In the genomic region with DNA sequence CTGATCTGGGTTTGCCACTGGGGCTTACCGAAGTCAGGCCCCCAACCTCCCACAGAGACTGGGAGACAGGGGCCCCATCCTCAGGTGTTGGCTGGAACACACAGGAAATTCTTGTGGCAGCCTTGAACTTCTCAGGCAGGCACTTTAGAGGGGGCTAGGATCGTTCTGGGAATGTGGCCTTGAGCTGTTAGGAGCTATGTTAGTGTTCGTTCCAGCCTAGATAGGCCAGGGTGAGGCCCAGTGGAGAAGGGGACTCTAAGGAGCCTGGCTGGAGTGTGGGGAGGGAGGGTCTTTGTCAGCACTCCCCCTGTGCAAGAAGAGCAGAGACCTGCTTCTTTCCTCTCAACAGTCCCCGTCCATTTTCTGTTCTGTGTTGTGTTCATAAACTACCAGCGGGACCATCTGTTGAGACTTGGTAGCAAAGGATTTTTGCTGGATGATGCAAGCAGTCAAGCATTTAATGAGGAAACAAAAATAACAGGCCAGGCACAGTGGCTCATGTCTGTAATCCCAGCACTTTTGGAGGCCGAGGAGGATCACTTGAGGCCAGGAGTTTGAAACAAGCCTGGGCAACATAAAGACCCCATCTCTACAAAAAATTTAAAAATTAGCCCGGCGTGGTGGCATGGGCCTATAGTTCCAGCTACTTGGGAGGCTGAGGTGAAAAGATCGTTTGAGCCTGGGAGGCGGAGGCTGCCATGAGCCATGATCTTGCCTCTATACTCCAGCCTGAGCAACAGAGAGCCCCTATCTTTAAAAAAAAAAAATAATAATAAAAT, we compare ENCODE assay signal across 1 cellular context.
TF ChIP-seq lines count a peak whose summit lies in the region.

No MANE protein-coding gene starts in this region.

TF ChIP-seq in HEK293, 187 proteins besides CTCF, POLR2A, EP300 and RAD21 (continued from another document and continues in another):
- TF ChIP-seq, protein P1, sequence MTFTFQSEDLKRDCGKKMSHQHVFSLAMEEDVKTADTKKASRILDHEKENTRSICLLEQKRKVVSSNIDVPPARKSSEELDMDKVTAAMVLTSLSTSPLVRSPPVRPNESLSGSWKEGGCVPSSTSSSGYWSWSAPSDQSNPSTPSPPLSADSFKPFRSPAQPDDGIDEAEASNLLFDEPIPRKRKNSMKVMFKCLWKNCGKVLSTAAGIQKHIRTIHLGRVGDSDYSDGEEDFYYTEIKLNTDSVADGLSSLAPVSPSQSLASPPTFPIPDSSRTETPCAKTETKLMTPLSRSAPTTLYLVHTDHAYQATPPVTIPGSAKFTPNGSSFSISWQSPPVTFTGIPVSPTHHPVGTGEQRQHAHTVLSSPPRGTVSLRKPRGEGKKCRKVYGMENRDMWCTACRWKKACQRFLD (tag by site-specific recombination; IDR thresholded peaks at IDR 0.05), result no peak
- TF ChIP-seq ZBTB20 (tag by site-specific recombination; IDR thresholded peaks at IDR 0.05), result peak; percentile 58
- TF ChIP-seq, protein P2, sequence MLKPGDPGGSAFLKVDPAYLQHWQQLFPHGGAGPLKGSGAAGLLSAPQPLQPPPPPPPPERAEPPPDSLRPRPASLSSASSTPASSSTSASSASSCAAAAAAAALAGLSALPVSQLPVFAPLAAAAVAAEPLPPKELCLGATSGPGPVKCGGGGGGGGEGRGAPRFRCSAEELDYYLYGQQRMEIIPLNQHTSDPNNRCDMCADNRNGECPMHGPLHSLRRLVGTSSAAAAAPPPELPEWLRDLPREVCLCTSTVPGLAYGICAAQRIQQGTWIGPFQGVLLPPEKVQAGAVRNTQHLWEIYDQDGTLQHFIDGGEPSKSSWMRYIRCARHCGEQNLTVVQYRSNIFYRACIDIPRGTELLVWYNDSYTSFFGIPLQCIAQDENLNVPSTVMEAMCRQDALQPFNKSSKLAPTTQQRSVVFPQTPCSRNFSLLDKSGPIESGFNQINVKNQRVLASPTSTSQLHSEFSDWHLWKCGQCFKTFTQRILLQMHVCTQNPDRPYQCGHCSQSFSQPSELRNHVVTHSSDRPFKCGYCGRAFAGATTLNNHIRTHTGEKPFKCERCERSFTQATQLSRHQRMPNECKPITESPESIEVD (tag by site-specific recombination; IDR thresholded peaks at IDR 0.05), result peak; percentile 16; the same call in 1 of the 2 replicates
- TF ChIP-seq ZBTB48 (tag by site-specific recombination; IDR thresholded peaks at IDR 0.05), result no peak; the same call in 1 of the 2 replicates
- TF ChIP-seq ZNF521 (tag by site-specific recombination; IDR thresholded peaks at IDR 0.05), result no peak
- TF ChIP-seq SP3 (tag by site-specific recombination; IDR thresholded peaks at IDR 0.05), result no peak
- no peak for TF ChIP-seq ZNF223 (tag by site-specific recombination; IDR thresholded peaks at IDR 0.05)
- TF ChIP-seq, protein P3, sequence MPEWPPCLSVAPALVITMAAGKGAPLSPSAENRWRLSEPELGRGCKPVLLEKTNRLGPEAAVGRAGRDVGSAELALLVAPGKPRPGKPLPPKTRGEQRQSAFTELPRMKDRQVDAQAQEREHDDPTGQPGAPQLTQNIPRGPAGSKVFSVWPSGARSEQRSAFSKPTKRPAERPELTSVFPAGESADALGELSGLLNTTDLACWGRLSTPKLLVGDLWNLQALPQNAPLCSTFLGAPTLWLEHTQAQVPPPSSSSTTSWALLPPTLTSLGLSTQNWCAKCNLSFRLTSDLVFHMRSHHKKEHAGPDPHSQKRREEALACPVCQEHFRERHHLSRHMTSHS (tag by site-specific recombination; IDR thresholded peaks at IDR 0.05), result no peak
- TF ChIP-seq, protein P4, sequence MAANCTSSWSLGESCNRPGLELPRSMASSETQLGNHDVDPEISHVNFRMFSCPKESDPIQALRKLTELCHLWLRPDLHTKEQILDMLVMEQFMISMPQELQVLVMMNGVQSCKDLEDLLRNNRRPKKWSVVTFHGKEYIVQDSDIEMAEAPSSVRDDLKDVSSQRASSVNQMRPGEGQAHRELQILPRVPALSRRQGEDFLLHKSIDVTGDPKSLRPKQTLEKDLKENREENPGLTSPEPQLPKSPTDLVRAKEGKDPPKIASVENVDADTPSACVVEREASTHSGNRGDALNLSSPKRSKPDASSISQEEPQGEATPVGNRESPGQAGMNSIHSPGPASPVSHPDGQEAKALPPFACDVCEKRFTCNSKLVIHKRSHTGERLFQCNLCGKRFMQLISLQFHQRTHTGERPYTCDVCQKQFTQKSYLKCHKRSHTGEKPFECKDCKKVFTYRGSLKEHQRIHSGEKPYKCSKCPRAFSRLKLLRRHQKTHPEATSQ (tag by site-specific recombination; IDR thresholded peaks at IDR 0.05), result no peak
- peak; percentile 68; the same call in 1 of the 2 replicates for TF ChIP-seq ZEB2 (tag by site-specific recombination; IDR thresholded peaks at IDR 0.05)
- peak; percentile 75 for TF ChIP-seq ZNF2 (tag by site-specific recombination; IDR thresholded peaks at IDR 0.05)
- no peak for TF ChIP-seq GFI1B (tag by site-specific recombination; IDR thresholded peaks at IDR 0.05)
- TF ChIP-seq, protein P5, sequence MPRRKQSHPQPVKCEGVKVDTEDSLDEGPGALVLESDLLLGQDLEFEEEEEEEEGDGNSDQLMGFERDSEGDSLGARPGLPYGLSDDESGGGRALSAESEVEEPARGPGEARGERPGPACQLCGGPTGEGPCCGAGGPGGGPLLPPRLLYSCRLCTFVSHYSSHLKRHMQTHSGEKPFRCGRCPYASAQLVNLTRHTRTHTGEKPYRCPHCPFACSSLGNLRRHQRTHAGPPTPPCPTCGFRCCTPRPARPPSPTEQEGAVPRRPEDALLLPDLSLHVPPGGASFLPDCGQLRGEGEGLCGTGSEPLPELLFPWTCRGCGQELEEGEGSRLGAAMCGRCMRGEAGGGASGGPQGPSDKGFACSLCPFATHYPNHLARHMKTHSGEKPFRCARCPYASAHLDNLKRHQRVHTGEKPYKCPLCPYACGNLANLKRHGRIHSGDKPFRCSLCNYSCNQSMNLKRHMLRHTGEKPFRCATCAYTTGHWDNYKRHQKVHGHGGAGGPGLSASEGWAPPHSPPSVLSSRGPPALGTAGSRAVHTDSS (tag by site-specific recombination; IDR thresholded peaks at IDR 0.05), result no peak
- TF ChIP-seq ZNF24 (tag by site-specific recombination; IDR thresholded peaks at IDR 0.05), result peak; percentile 64; the same call in 1 of the 2 replicates
- no peak for TF ChIP-seq ZNF214 (tag by site-specific recombination; IDR thresholded peaks at IDR 0.05; ENCODE audit: borderline replicate concordance)
- TF ChIP-seq, protein P6, sequence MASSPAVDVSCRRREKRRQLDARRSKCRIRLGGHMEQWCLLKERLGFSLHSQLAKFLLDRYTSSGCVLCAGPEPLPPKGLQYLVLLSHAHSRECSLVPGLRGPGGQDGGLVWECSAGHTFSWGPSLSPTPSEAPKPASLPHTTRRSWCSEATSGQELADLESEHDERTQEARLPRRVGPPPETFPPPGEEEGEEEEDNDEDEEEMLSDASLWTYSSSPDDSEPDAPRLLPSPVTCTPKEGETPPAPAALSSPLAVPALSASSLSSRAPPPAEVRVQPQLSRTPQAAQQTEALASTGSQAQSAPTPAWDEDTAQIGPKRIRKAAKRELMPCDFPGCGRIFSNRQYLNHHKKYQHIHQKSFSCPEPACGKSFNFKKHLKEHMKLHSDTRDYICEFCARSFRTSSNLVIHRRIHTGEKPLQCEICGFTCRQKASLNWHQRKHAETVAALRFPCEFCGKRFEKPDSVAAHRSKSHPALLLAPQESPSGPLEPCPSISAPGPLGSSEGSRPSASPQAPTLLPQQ (tag by site-specific recombination; IDR thresholded peaks at IDR 0.05), result peak; percentile 80
- TF ChIP-seq ZNF302 (tag by site-specific recombination; IDR thresholded peaks at IDR 0.05; ENCODE audit: low read depth), result no peak
- 0 out of 2 replicates have a peak, but pooled peaks have one; percentile 12 for TF ChIP-seq ZNF394 (tag by site-specific recombination; IDR thresholded peaks at IDR 0.05; ENCODE audit: borderline replicate concordance)
- peak; percentile 29; the same call in 1 of the 2 replicates for TF ChIP-seq ZSCAN23 (tag by site-specific recombination; IDR thresholded peaks at IDR 0.05)
- TF ChIP-seq ZNF350 (tag by site-specific recombination; IDR thresholded peaks at IDR 0.05), result no peak
- TF ChIP-seq IKZF3 (tag by site-specific recombination; IDR thresholded peaks at IDR 0.05), result no peak
- TF ChIP-seq, protein P7, sequence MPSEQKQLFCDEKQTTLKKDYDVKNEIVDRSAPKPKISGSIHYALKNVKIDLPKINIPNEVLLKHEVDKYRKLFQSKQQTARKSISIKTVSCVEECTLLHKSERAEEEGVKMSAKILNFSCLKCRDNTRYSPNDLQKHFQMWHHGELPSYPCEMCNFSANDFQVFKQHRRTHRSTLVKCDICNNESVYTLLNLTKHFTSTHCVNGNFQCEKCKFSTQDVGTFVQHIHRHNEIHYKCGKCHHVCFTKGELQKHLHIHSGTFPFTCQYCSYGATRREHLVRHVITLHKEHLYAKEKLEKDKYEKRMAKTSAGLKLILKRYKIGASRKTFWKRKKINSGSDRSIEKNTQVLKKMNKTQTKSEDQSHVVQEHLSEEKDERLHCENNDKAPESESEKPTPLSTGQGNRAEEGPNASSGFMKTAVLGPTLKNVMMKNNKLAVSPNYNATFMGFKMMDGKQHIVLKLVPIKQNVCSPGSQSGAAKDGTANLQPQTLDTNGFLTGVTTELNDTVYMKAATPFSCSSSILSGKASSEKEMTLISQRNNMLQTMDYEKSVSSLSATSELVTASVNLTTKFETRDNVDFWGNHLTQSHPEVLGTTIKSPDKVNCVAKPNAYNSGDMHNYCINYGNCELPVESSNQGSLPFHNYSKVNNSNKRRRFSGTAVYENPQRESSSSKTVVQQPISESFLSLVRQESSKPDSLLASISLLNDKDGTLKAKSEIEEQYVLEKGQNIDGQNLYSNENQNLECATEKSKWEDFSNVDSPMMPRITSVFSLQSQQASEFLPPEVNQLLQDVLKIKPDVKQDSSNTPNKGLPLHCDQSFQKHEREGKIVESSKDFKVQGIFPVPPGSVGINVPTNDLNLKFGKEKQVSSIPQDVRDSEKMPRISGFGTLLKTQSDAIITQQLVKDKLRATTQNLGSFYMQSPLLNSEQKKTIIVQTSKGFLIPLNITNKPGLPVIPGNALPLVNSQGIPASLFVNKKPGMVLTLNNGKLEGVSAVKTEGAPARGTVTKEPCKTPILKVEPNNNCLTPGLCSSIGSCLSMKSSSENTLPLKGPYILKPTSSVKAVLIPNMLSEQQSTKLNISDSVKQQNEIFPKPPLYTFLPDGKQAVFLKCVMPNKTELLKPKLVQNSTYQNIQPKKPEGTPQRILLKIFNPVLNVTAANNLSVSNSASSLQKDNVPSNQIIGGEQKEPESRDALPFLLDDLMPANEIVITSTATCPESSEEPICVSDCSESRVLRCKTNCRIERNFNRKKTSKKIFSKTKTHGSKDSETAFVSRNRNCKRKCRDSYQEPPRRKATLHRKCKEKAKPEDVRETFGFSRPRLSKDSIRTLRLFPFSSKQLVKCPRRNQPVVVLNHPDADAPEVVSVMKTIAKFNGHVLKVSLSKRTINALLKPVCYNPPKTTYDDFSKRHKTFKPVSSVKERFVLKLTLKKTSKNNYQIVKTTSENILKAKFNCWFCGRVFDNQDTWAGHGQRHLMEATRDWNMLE (tag by site-specific recombination; conservative IDR thresholded peaks at IDR 0.05; ENCODE audit: low read depth), result 0 out of 2 replicates have a peak, but pooled peaks have one; percentile 14
- TF ChIP-seq, protein P8, sequence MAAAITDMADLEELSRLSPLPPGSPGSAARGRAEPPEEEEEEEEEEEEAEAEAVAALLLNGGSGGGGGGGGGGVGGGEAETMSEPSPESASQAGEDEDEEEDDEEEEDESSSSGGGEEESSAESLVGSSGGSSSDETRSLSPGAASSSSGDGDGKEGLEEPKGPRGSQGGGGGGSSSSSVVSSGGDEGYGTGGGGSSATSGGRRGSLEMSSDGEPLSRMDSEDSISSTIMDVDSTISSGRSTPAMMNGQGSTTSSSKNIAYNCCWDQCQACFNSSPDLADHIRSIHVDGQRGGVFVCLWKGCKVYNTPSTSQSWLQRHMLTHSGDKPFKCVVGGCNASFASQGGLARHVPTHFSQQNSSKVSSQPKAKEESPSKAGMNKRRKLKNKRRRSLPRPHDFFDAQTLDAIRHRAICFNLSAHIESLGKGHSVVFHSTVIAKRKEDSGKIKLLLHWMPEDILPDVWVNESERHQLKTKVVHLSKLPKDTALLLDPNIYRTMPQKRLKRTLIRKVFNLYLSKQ (tag by site-specific recombination; IDR thresholded peaks at IDR 0.05; ENCODE audit: borderline replicate concordance), result no peak
- no peak for TF ChIP-seq ZNF169 (tag by site-specific recombination; IDR thresholded peaks at IDR 0.05)
- TF ChIP-seq ZNF629 (tag by site-specific recombination; IDR thresholded peaks at IDR 0.05), result peak; percentile 68
- TF ChIP-seq ZNF335 (tag by site-specific recombination; conservative IDR thresholded peaks at IDR 0.05), result peak; percentile 71
- TF ChIP-seq ZNF433 (tag by site-specific recombination; IDR thresholded peaks at IDR 0.05; ENCODE audit: low read depth), result no peak
- TF ChIP-seq ZFHX2 (tag by site-specific recombination; conservative IDR thresholded peaks at IDR 0.05), result no peak
- TF ChIP-seq ZSCAN30 (tag by site-specific recombination; IDR thresholded peaks at IDR 0.05), result peak; percentile 73
- TF ChIP-seq OSR2 (tag by site-specific recombination; IDR thresholded peaks at IDR 0.05), result peak; percentile 87
- TF ChIP-seq ZNF561 (tag by site-specific recombination; IDR thresholded peaks at IDR 0.05; ENCODE audit: borderline replicate concordance), result no peak
- no peak for TF ChIP-seq HOXD13 (CRISPR knock-in tag; IDR thresholded peaks at IDR 0.05; ENCODE audit: borderline replicate concordance)
- peak; percentile 49 for TF ChIP-seq ZNF341 (tag by site-specific recombination; IDR thresholded peaks at IDR 0.05; ENCODE audit: low read depth)
- no peak for TF ChIP-seq ZNF514 (tag by site-specific recombination; IDR thresholded peaks at IDR 0.05)
- TF ChIP-seq, protein P9, sequence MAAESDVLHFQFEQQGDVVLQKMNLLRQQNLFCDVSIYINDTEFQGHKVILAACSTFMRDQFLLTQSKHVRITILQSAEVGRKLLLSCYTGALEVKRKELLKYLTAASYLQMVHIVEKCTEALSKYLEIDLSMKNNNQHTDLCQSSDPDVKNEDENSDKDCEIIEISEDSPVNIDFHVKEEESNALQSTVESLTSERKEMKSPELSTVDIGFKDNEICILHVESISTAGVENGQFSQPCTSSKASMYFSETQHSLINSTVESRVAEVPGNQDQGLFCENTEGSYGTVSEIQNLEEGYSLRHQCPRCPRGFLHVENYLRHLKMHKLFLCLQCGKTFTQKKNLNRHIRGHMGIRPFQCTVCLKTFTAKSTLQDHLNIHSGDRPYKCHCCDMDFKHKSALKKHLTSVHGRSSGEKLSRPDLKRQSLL (tag by site-specific recombination; IDR thresholded peaks at IDR 0.05), result no peak
- no peak for TF ChIP-seq ZNF211 (tag by site-specific recombination; IDR thresholded peaks at IDR 0.05; ENCODE audit: low read depth)
- peak; percentile 90 for TF ChIP-seq ZNF664 (tag by site-specific recombination; IDR thresholded peaks at IDR 0.05)
- TF ChIP-seq ZNF548 (tag by site-specific recombination; IDR thresholded peaks at IDR 0.05), result no peak
- TF ChIP-seq, protein P10, sequence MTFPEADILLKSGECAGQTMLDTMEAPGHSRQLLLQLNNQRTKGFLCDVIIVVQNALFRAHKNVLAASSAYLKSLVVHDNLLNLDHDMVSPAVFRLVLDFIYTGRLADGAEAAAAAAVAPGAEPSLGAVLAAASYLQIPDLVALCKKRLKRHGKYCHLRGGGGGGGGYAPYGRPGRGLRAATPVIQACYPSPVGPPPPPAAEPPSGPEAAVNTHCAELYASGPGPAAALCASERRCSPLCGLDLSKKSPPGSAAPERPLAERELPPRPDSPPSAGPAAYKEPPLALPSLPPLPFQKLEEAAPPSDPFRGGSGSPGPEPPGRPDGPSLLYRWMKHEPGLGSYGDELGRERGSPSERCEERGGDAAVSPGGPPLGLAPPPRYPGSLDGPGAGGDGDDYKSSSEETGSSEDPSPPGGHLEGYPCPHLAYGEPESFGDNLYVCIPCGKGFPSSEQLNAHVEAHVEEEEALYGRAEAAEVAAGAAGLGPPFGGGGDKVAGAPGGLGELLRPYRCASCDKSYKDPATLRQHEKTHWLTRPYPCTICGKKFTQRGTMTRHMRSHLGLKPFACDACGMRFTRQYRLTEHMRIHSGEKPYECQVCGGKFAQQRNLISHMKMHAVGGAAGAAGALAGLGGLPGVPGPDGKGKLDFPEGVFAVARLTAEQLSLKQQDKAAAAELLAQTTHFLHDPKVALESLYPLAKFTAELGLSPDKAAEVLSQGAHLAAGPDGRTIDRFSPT (tag by site-specific recombination; IDR thresholded peaks at IDR 0.05), result no peak
